8 cellular contexts compared by ENCODE assay signal in the genomic region with DNA sequence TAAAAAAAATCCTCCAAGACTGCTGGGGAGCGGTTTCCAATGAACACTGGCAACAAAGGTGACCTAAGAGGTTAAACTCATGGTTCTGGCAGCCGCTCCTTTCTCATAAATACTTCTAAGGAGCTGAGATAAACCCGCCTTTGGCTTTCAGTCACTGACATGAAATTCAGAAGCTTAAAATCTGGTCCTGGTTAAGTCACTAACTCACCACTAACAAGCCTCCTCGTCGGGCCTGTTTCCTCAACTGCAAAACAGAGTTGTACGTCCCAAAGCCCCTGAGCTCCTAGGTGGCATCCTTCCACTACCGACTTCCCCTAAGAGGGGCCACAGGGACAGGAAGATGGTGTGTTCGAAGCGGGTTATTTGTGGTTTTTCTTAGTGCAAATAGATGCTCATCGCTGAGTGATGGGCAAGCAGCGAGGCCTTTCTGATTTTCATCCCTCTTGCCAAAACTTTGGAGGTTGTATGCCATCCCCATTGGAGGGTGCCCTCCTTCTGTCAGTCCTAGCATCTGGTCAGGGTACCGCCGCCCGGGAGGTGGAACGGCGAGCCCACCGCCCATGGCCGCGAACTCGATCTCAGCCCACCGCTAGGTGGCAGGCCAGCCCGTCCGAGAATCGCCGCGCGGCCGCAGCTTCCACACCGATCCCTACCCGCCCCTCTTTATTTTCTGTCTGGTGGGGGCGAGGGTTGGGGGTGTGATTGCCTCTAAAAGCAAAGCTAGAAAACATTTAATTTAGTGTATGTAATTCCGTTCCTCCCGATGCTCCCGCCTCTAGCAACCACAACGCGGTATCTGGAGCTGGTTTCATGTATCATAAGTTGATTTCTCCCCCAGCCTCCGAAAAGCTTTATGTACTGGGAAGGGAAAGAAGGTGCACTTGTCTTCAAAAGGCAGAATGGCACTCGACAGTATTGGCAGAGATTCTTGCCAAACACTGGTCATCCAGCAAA. TPM values are rescaled to one million over a fixed set of nuclear protein-coding genes. Genes with fewer than 3 reads are reported as not detected.
A peak's percentile ranks its signal among the peaks of the same experiment; 100 is the strongest.
DNase-seq lines count a peak whose midpoint lies in the region; ATAC-seq, FAIRE-seq and TF ChIP-seq lines count a peak whose summit lies in the region.

No MANE protein-coding gene starts in this region.

- BruUV-seq in Calu3 (replicated peaks; lab: Mats Ljungman, UMichigan), result TSS peak; percentile 18

- intact Hi-C loops in Calu3 (cut with micrococcal nuclease; ENCODE audit: unreplicated experiment) (loop anchor here (5.0 to 10.0 kb wide), 9 partner anchors 294 to 1142 kb away; no protein-coding TSS in a partner anchor), left ventricle myocardium superior (cut with micrococcal nuclease) (loop anchor here (2.0 to 10.0 kb wide), 2 partner anchors 1214 to 1404 kb away; no protein-coding TSS in a partner anchor), posterior cingulate gyrus (cut with DNase I) (loop anchor here (1.0 kb wide), 1 partner anchor 1214 kb away; no protein-coding TSS in a partner anchor)

- peak overlapping the region; percentile 64 for H3K27ac Mint-ChIP-seq in Calu3 (ENCODE audit: unreplicated experiment)

- peaks cover 9% of the 10 kb centered on the region for H3K27me3 Mint-ChIP-seq in Calu3 (ENCODE audit: unreplicated experiment)

- peak; percentile 100 for TF ChIP-seq CTCF in Calu3 (IDR thresholded peaks at IDR 0.05; ENCODE audit: unreplicated experiment)

- in situ Hi-C loops in KBM-7 (cut with MboI; ENCODE audit: low pct_unique_long_range_greater_than_20kb, low sequenced_read_pairs), result loop anchor here (25.0 kb wide), 1 partner anchor 1397 kb away; no protein-coding TSS in a partner anchor

- H3K9me3 Mint-ChIP-seq in Calu3 (ENCODE audit: low read depth, unreplicated experiment), result no peaks in the 10 kb centered on the region

- ATAC-seq in left ventricle myocardium superior (peak; percentile 11), GM21367 (IDR thresholded peaks at IDR 0.05; ENCODE audit: unreplicated experiment) (no peak)

- no peak for FAIRE-seq in HTR-8/SVneo (lab: Jason Lieb, UNC)

- H3K36me3 Mint-ChIP-seq in Calu3 (ENCODE audit: insufficient read depth, unreplicated experiment), result peaks cover 83% of the 10 kb centered on the region

- CTCF ChIA-PET in Calu3 (lab: Charles Lee), result interaction anchor here (0.5 to 5.6 kb wide), 40 partner anchors 9 to 1300 kb away, joined by 3 to 171 read pairs (median 4); no protein-coding TSS in a partner anchor

- peak overlapping the region; percentile 83 for H3K4me3 Mint-ChIP-seq in Calu3 (ENCODE audit: low read depth, unreplicated experiment)

- DNase-seq in Calu3, result peak; percentile 84
- peak; percentile 79 for DNase-seq in KBM-7
- peak; percentile 59 for DNase-seq in SW480 (ENCODE audit: low spot score)
- DNase-seq in anterior cingulate cortex (lab: John Stamatoyannopoulos, UW), result peak in 54 of 58 donors; percentile 8 to 77 (median 54)
- DNase-seq in left ventricle myocardium superior, result peak; percentile 85
- DNase-seq in posterior cingulate gyrus, result peak; percentile 49 to 95 (median 68)
- DNase-seq in HTR-8/SVneo (ENCODE audit: insufficient read length, low spot score), result no peak

- peaks cover 45% of the 10 kb centered on the region for H3K4me1 Mint-ChIP-seq in Calu3 (ENCODE audit: low read depth, unreplicated experiment)

RNA-seq across cellular contexts. Expression of a gene that starts 4.5 kb away (rescaled TPM):
- 28.3 and 35.1 TPM in 2 replicates for total RNA-seq in Calu3 (2022)
- total RNA-seq in left ventricle myocardium superior, result 104 TPM

RNA-seq across cellular contexts. Expression of a gene that starts 38.4 kb away (rescaled TPM):
- total RNA-seq in Calu3 (2022), result not detected in 2 replicates
- total RNA-seq in left ventricle myocardium superior, result not detected
